Comparison of ENCODE assay signal across 15 cellular contexts in the genomic region with DNA sequence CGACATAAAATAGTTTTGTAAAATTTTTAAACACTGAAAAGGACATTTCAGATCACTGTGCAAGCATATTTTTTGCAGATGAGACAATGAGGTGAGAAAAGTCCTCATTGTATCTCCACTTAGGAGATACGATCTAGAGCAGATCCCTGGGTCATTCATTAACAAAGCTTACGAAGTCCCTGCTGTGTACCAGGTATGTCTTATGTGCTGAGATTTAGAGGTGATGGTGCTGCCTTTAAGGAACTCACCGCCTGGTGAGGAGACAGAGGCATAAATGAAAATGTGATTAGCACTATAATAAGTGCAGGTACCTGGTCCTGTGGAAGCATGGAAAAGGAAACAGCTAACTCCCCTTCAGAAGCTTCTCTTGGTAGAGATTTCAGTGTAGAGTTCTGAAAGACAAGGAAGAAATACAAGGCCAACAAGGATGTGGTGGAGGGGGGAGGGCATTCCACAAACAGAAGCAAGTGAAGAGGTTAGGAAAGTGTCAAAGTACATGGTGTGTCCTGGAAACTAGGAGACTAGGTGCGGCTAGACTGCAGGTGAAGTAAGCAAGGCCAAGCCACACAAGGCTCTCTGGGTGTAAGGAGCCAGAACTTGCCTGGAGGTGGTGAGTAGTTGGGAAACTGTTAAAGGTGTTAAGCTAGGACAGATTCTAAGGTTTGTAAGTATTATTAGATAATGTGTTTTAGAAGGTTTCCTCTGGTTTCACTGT. TPM values are rescaled to one million over a fixed set of nuclear protein-coding genes. Genes with fewer than 3 reads are reported as not detected.
DNase-seq lines count a peak whose midpoint lies in the region; ATAC-seq and TF ChIP-seq lines count a peak whose summit lies in the region.
"Had no signal": no experiment of that assay in that cellular context is flagged by ENCODE, and none has a peak within 500 bp of the region (broad histone marks: within the 10 kb centered on the region; RNA-seq: fewer than 3 reads in every experiment).

No MANE protein-coding gene starts in this region.

- H3K4me3 ChIP-seq in H7 (ENCODE audit: insufficient read depth, low read depth, low read length), result no peak overlapping the region
- no peak overlapping the region for H3K4me3 ChIP-seq in naive thymus-derived CD4-positive, alpha-beta T cell (ENCODE audit: low read length)

- no peaks in the 10 kb centered on the region for H3K9me3 ChIP-seq in naive thymus-derived CD4-positive, alpha-beta T cell (ENCODE audit: control insufficient read depth in 2 of 3, low read length in 3 of 3)
- H3K9me3 ChIP-seq: breast epithelium had no signal

- H3K27me3 Mint-ChIP-seq in endothelial cell (ENCODE audit: unreplicated experiment), result peaks cover 18% of the 10 kb centered on the region
- peaks cover 45 to 72% (median 58%) of the 10 kb centered on the region in 5 donors for H3K27me3 Mint-ChIP-seq in naive thymus-derived CD4-positive, alpha-beta T cell
- peaks cover 65% of the 10 kb centered on the region for H3K27me3 Mint-ChIP-seq in activated CD4-positive, alpha-beta memory T cell treated with anti-CD3 and anti-CD28 coated beads, Interleukin-2, amount 10 ng/mL, durations not matched to agents 7 days and 5 days

- no peak for ATAC-seq in naive thymus-derived CD4-positive, alpha-beta T cell
- ATAC-seq in GM21390 (IDR thresholded peaks at IDR 0.05; ENCODE audit: unreplicated experiment) (no peak), GM18870 (IDR thresholded peaks at IDR 0.05; ENCODE audit: unreplicated experiment) (no peak)
- ATAC-seq: activated naive CD4-positive, alpha-beta T cell treated with anti-CD3 and anti-CD28 coated beads, Interleukin-2, amount 50 U/mL, for 72 hours had no signal

- no peaks in the 10 kb centered on the region for H3K36me3 Mint-ChIP-seq in endothelial cell (ENCODE audit: low read depth, unreplicated experiment)
- H3K36me3 Mint-ChIP-seq in naive thymus-derived CD4-positive, alpha-beta T cell, result no peaks in the 10 kb centered on the region
- H3K36me3 Mint-ChIP-seq in activated CD4-positive, alpha-beta memory T cell treated with anti-CD3 and anti-CD28 coated beads, Interleukin-2, amount 10 ng/mL, durations not matched to agents 7 days and 5 days (ENCODE audit: low read depth), result no peaks in the 10 kb centered on the region
- H3K36me3 Mint-ChIP-seq: activated naive CD4-positive, alpha-beta T cell treated with anti-CD3 and anti-CD28 coated beads, Interleukin-2, amount 50 U/mL, for 72 hours; T-cell had no signal

- H3K4me3 Mint-ChIP-seq in endothelial cell (ENCODE audit: unreplicated experiment), result peak overlapping the region; percentile 6
- H3K4me3 Mint-ChIP-seq in naive thymus-derived CD4-positive, alpha-beta T cell, result peak overlapping the region in 9 of 10 donors; percentile 14 to 90 (median 45)
- H3K4me3 Mint-ChIP-seq in activated CD4-positive, alpha-beta memory T cell treated with anti-CD3 and anti-CD28 coated beads, Interleukin-2, amount 10 ng/mL, durations not matched to agents 7 days and 5 days, result no peak overlapping the region

- no peak for TF ChIP-seq CTCF in 22Rv1 (IDR thresholded peaks at IDR 0.05)
- TF ChIP-seq CTCF in endothelial cell (IDR thresholded peaks at IDR 0.05; ENCODE audit: unreplicated experiment), result no peak

- H3K27me3 ChIP-seq in H7 (ENCODE audit: control insufficient read depth, insufficient read depth, low read length), result peaks cover 43% of the 10 kb centered on the region
- H3K27me3 ChIP-seq in naive thymus-derived CD4-positive, alpha-beta T cell (ENCODE audit: control insufficient read depth in 2 of 2, insufficient read depth in 2 of 2, low read length in 2 of 2), result peaks cover 7 to 10% of the 10 kb centered on the region in 2 donors

- DNase-seq in H7 (peak; percentile 28), endothelial cell (ENCODE audit: low spot score) (no peak), NCI-H2107 (lab: John Stamatoyannopoulos, UW) (no peak)
- no peak for DNase-seq in naive thymus-derived CD4-positive, alpha-beta T cell
- DNase-seq in activated CD4-positive, alpha-beta memory T cell treated with anti-CD3 and anti-CD28 coated beads, Interleukin-2, amount 10 ng/mL, durations not matched to agents 7 days and 5 days, result no peak
- DNase-seq: activated CD4-positive, CD25-positive, alpha-beta regulatory T cell; COR-L47; Kasumi-1; occipital lobe had no signal

- no peaks in the 10 kb centered on the region for H3K36me3 ChIP-seq in H7 (replicated peaks; ENCODE audit: control insufficient read depth, insufficient read depth, low read length)
- H3K36me3 ChIP-seq in naive thymus-derived CD4-positive, alpha-beta T cell (ENCODE audit: control insufficient read depth in 2 of 3, insufficient read depth in 3 of 3, low read length in 3 of 3), result no peaks in the 10 kb centered on the region
- H3K36me3 ChIP-seq: breast epithelium had no signal

- H3K27ac ChIP-seq in 22Rv1, result peak overlapping the region; percentile 67
- H3K27ac ChIP-seq in naive thymus-derived CD4-positive, alpha-beta T cell (ENCODE audit: low read depth, low read length), result no peak overlapping the region
- H3K27ac ChIP-seq: breast epithelium had no signal

- no peak overlapping the region for H3K27ac Mint-ChIP-seq in endothelial cell (ENCODE audit: unreplicated experiment)
- H3K27ac Mint-ChIP-seq in naive thymus-derived CD4-positive, alpha-beta T cell, result no peak overlapping the region
- no peak overlapping the region for H3K27ac Mint-ChIP-seq in activated CD4-positive, alpha-beta memory T cell treated with anti-CD3 and anti-CD28 coated beads, Interleukin-2, amount 10 ng/mL, durations not matched to agents 7 days and 5 days
- H3K27ac Mint-ChIP-seq: activated naive CD4-positive, alpha-beta T cell treated with anti-CD3 and anti-CD28 coated beads, Interleukin-2, amount 50 U/mL, for 72 hours; T-cell had no signal

- H3K4me1 ChIP-seq in naive thymus-derived CD4-positive, alpha-beta T cell (ENCODE audit: control insufficient read depth in 2 of 2, insufficient read depth in 2 of 2, low read length in 2 of 2), result peaks cover 0 to 11% of the 10 kb centered on the region in 2 donors
- H3K4me1 ChIP-seq: breast epithelium had no signal

- peaks cover 33% of the 10 kb centered on the region for H3K4me1 Mint-ChIP-seq in endothelial cell (ENCODE audit: unreplicated experiment)
- H3K4me1 Mint-ChIP-seq in naive thymus-derived CD4-positive, alpha-beta T cell, result peaks cover 25 to 44% (median 28%) of the 10 kb centered on the region in 7 donors
- H3K4me1 Mint-ChIP-seq in activated CD4-positive, alpha-beta memory T cell treated with anti-CD3 and anti-CD28 coated beads, Interleukin-2, amount 10 ng/mL, durations not matched to agents 7 days and 5 days, result peaks cover 30% of the 10 kb centered on the region

- H3K9me3 Mint-ChIP-seq in endothelial cell (ENCODE audit: unreplicated experiment), result no peaks in the 10 kb centered on the region
- H3K9me3 Mint-ChIP-seq in naive thymus-derived CD4-positive, alpha-beta T cell, result no peaks in the 10 kb centered on the region
- no peaks in the 10 kb centered on the region for H3K9me3 Mint-ChIP-seq in activated CD4-positive, alpha-beta memory T cell treated with anti-CD3 and anti-CD28 coated beads, Interleukin-2, amount 10 ng/mL, durations not matched to agents 7 days and 5 days
- H3K9me3 Mint-ChIP-seq: activated naive CD4-positive, alpha-beta T cell treated with anti-CD3 and anti-CD28 coated beads, Interleukin-2, amount 50 U/mL, for 72 hours; T-cell had no signal

- intact Hi-C loops in naive thymus-derived CD4-positive, alpha-beta T cell (cut with micrococcal nuclease), result loop anchor here (2.0 to 10.0 kb wide), 5 partner anchors 17 to 151 kb away; partner anchors contain the start of gene PRDM5 (in 2 of the 2)

- POLR2A ChIA-PET in naive thymus-derived CD4-positive, alpha-beta T cell (lab: Charles Lee), result interaction anchor here (2.1 kb wide), 1 partner anchor 9 kb away, joined by 4 read pairs; no protein-coding TSS in a partner anchor
- POLR2A ChIA-PET in activated CD4-positive, alpha-beta memory T cell treated with anti-CD3 and anti-CD28 coated beads, Interleukin-2, amount 10 ng/mL, durations not matched to agents 7 days and 5 days (lab: Charles Lee), result no interaction called here

- CTCF ChIA-PET in naive thymus-derived CD4-positive, alpha-beta T cell (lab: Charles Lee), result no interaction called here
- CTCF ChIA-PET in activated CD4-positive, alpha-beta memory T cell treated with anti-CD3 and anti-CD28 coated beads, Interleukin-2, amount 10 ng/mL, durations not matched to agents 7 days and 5 days (lab: Charles Lee), result no interaction called here

RNA-seq across cellular contexts. Expression of gene NDNF, which starts 1.5 kb away (rescaled TPM):
- 1.6 and 3.4 TPM in 2 replicates for total RNA-seq in H7 (2014; rRNA removed; shearing (Covaris generic))
- 33.3 TPM for total RNA-seq in endothelial cell (ENCODE audit: unreplicated experiment)
- not detected for total RNA-seq in naive thymus-derived CD4-positive, alpha-beta T cell
- not detected for polyA plus RNA-seq in naive thymus-derived CD4-positive, alpha-beta T cell
- total RNA-seq in activated CD4-positive, alpha-beta memory T cell treated with anti-CD3 and anti-CD28 coated beads, Interleukin-2, amount 10 ng/mL, durations not matched to agents 7 days and 5 days, result under 1 TPM in 1 of 2 experiments, not detected in 1; 0.28 TPM
